Comparison of ENCODE assay signal across 10 cellular contexts in genomic region chr1:230784163-230784562, GRCh38. TPM values are rescaled to one million over a fixed set of nuclear protein-coding genes. Genes with fewer than 3 reads are reported as not detected.
"Had no signal": no experiment of that assay in that cellular context is flagged by ENCODE, and none has a peak within 500 bp of the region (broad histone marks: within the 10 kb centered on the region; RNA-seq: fewer than 3 reads in every experiment).

No MANE protein-coding gene starts in this region.

- H3K4me3 Mint-ChIP-seq: HFFc6, IgD-negative memory B cell had no signal

- H3K36me3 Mint-ChIP-seq: IgD-negative memory B cell had no signal

- H3K27ac Mint-ChIP-seq: HFFc6, IgD-negative memory B cell had no signal

- H3K27ac ChIP-seq: GM23248, HL-60, KMS-11 had no signal

- H2AFZ ChIP-seq: GM23248 had no signal

- ATAC-seq: HepG2 had no signal

- H3K4me2 ChIP-seq: KMS-11 had no signal

- H3K4me3 ChIP-seq: GM23248 had no signal

- H3K4me1 Mint-ChIP-seq: IgD-negative memory B cell had no signal

- DNase-seq: GM23248, HCEC 1CT, HFFc6, Karpas-422, KBM-7 had no signal

- H3K9me3 Mint-ChIP-seq: HFFc6, IgD-negative memory B cell had no signal

RNA-seq across cellular contexts. Expression of gene CAPN9, which starts 37.0 kb away (rescaled TPM):
- total RNA-seq: GM23248, HFFc6, HT1080 had no signal
- polyA plus RNA-seq: GM23248, IgD-negative memory B cell had no signal
